22 cellular contexts compared by ENCODE assay signal in the genomic region with DNA sequence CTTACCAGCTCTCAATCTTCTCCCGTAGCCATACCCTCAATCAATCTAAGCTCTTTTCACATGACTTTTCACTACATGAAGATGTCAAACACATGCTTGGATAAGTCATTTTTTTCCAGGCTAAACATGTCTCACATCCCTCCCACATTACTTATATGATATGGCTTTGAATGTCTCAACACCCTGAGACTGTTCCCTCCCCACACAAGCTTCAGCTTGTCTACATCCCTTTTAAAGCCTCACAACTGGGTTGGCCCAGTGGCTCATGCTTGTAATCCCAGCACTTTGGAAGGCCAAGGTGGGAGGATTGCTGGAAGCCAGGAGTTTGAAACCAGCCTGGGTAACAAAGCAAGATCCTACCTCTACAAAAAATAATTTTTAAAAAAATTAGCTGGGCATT. TPM values are rescaled to one million over a fixed set of nuclear protein-coding genes. Genes with fewer than 3 reads are reported as not detected.
DNase-seq lines count a peak whose midpoint lies in the region; ATAC-seq and TF ChIP-seq lines count a peak whose summit lies in the region.
"Had no signal": no experiment of that assay in that cellular context is flagged by ENCODE, and none has a peak within 500 bp of the region (broad histone marks: within the 10 kb centered on the region; RNA-seq: fewer than 3 reads in every experiment).

No MANE protein-coding gene starts in this region.

- peaks cover 33% of the 10 kb centered on the region for H3K36me3 Mint-ChIP-seq in T-helper 1 cell treated with Interleukin-12 subunit alpha and Interleukin-12 subunit beta and Interleukin-4 antibody, amounts not matched to agents 30 μg/mL and 1 μg/mL, for 36 hours (ENCODE audit: low read depth)
- peaks cover 65 to 88% of the 10 kb centered on the region in 2 donors for H3K36me3 Mint-ChIP-seq in CD14-positive monocyte

- no peaks in the 10 kb centered on the region for H3K79me2 ChIP-seq in mammary epithelial cell (ENCODE audit: insufficient read depth, low read length)

- intact Hi-C loops in mammary epithelial cell (cut with micrococcal nuclease) (loop anchor here (1.0 to 10.0 kb wide), 3 partner anchors 67 to 351 kb away; a partner anchor contains a TSS), breast epithelium (cut with DNase I; ENCODE audit: low total_unique reads) (loop anchor here (10.0 kb wide), 1 partner anchor 101 kb away; no protein-coding TSS in a partner anchor), CD14-positive monocyte (cut with micrococcal nuclease) (loop anchor here (5.0 kb wide), 1 partner anchor 109 kb away; no protein-coding TSS in a partner anchor)

- H3K27me3 ChIP-seq in mammary epithelial cell (ENCODE audit: insufficient read depth, low read length) (no peaks in the 10 kb centered on the region), breast epithelium (no peaks in the 10 kb centered on the region), foreskin keratinocyte (no peaks in the 10 kb centered on the region)
- H3K27me3 ChIP-seq: BE2C; BLaER1 treated with 17β-estradiol and CSF1 and Interleukin-3, amounts not matched to agents 10 nM and 100 nM had no signal

- H4K20me1 ChIP-seq in mammary epithelial cell (ENCODE audit: insufficient read depth, low read length): no peaks in the 10 kb centered on the region

- H3K36me3 ChIP-seq in mammary epithelial cell (ENCODE audit: insufficient read depth, low read length) (peaks cover 23% of the 10 kb centered on the region), breast epithelium (peaks cover 11% of the 10 kb centered on the region)

- H3K4me3 Mint-ChIP-seq in T-helper 1 cell treated with Interleukin-12 subunit alpha and Interleukin-12 subunit beta and Interleukin-4 antibody, amounts not matched to agents 30 μg/mL and 1 μg/mL, for 36 hours: no peak overlapping the region
- H3K4me3 Mint-ChIP-seq in CD14-positive monocyte: no peak overlapping the region
- H3K4me3 Mint-ChIP-seq: CD4-positive, alpha-beta memory T cell had no signal

- H3K9me3 Mint-ChIP-seq in T-helper 1 cell treated with Interleukin-12 subunit alpha and Interleukin-12 subunit beta and Interleukin-4 antibody, amounts not matched to agents 30 μg/mL and 1 μg/mL, for 36 hours: no peaks in the 10 kb centered on the region
- H3K9me3 Mint-ChIP-seq in CD14-positive monocyte: peaks cover 0 to 2% (median 0%) of the 10 kb centered on the region in 7 donors
- H3K9me3 Mint-ChIP-seq: CD4-positive, alpha-beta memory T cell had no signal

- in situ Hi-C loops in mammary epithelial cell (cut with MboI; ENCODE audit: low sequenced_read_pairs in 2 of 2): loop anchor here (10.0 to 25.0 kb wide), 2 partner anchors 101 to 104 kb away; no protein-coding TSS in a partner anchor

- WGBS in mammary epithelial cell (ENCODE audit: low coverage, missing lambda C conversion rate): 91% methylated on average over 1 of the region's 1 CpG

- BruUV-seq in mammary epithelial cell (replicated peaks; lab: Mats Ljungman, UMichigan): no TSS peak

- H3K9me3 ChIP-seq in mammary epithelial cell (replicated peaks; ENCODE audit: insufficient read depth, low read length) (no peaks in the 10 kb centered on the region), breast epithelium (no peaks in the 10 kb centered on the region)
- H3K9me3 ChIP-seq: A549; BE2C; BLaER1 treated with 17β-estradiol and CSF1 and Interleukin-3, amounts not matched to agents 10 nM and 100 nM had no signal

- H3K4me3 ChIP-seq in mammary epithelial cell (replicated peaks in 1 of 3; ENCODE audit: insufficient read depth in 1 of 3, low read depth in 2 of 3, low read length in 3 of 3) (no peak overlapping the region), breast epithelium (no peak overlapping the region), epithelial cell of esophagus (ENCODE audit: low read length) (no peak overlapping the region)
- H3K4me3 ChIP-seq: A549; BLaER1 treated with 17β-estradiol and CSF1 and Interleukin-3, amounts not matched to agents 10 nM and 100 nM; GM23248 had no signal

- no peak overlapping the region for H3K4me2 ChIP-seq in mammary epithelial cell (ENCODE audit: insufficient read depth, low read depth, low read length)
- H3K4me2 ChIP-seq: A549; BLaER1 treated with 17β-estradiol and CSF1 and Interleukin-3, amounts not matched to agents 10 nM and 100 nM had no signal

- H3K27me3 Mint-ChIP-seq in T-helper 1 cell treated with Interleukin-12 subunit alpha and Interleukin-12 subunit beta and Interleukin-4 antibody, amounts not matched to agents 30 μg/mL and 1 μg/mL, for 36 hours (ENCODE audit: low read depth): no peaks in the 10 kb centered on the region
- H3K27me3 Mint-ChIP-seq in CD14-positive monocyte (ENCODE audit: low read depth in 3 of 3): peaks cover 0 to 3% (median 0%) of the 10 kb centered on the region in 3 donors
- H3K27me3 Mint-ChIP-seq: CD4-positive, alpha-beta memory T cell had no signal

- H3K27ac ChIP-seq in mammary epithelial cell (ENCODE audit: insufficient read depth, low read depth, low read length): no peak overlapping the region
- H3K27ac ChIP-seq in breast epithelium: no peak overlapping the region
- H3K27ac ChIP-seq in foreskin keratinocyte: no peak overlapping the region
- H3K27ac ChIP-seq: 22Rv1; A549; BLaER1 treated with 17β-estradiol and CSF1 and Interleukin-3, amounts not matched to agents 10 nM and 100 nM; GM23248 had no signal

- TF ChIP-seq POLR2A in breast epithelium (IDR thresholded peaks at IDR 0.05): no peak

- H2AFZ ChIP-seq in mammary epithelial cell (ENCODE audit: low read depth, low read length): no peak overlapping the region

- H3K4me1 ChIP-seq in mammary epithelial cell (ENCODE audit: insufficient read depth, low read length): peaks cover 6% of the 10 kb centered on the region
- H3K4me1 ChIP-seq in breast epithelium: peaks cover 0 to 5% of the 10 kb centered on the region in 2 donors
- H3K4me1 ChIP-seq in foreskin keratinocyte: no peaks in the 10 kb centered on the region
- H3K4me1 ChIP-seq: BE2C; BLaER1 treated with 17β-estradiol and CSF1 and Interleukin-3, amounts not matched to agents 10 nM and 100 nM had no signal

- no peak overlapping the region for H3K9ac ChIP-seq in mammary epithelial cell (ENCODE audit: insufficient read depth, low read length)
- H3K9ac ChIP-seq: GM23248 had no signal

- no peak for TF ChIP-seq CTCF in mammary epithelial cell (conservative IDR thresholded peaks at IDR 0.05 in 1 of 2, IDR thresholded peaks at IDR 0.05 in 1 of 2; ENCODE audit: extremely low read depth in 1 of 2, insufficient read depth in 1 of 2, low read depth in 1 of 2, low read length in 2 of 2)
- TF ChIP-seq CTCF in breast epithelium (IDR thresholded peaks at IDR 0.05): no peak
- TF ChIP-seq CTCF in epithelial cell of esophagus (IDR thresholded peaks at IDR 0.05; ENCODE audit: insufficient read depth, low read depth, low read length, missing control alignments): no peak
- TF ChIP-seq CTCF in foreskin keratinocyte (conservative IDR thresholded peaks at IDR 0.05): no peak
- no peak for TF ChIP-seq CTCF in CD14-positive monocyte (IDR thresholded peaks at IDR 0.05)

- CTCF ChIA-PET in mammary epithelial cell (lab: Charles Lee; ENCODE audit: low non-redundant PET): interaction anchor here (0.5 kb wide), 1 partner anchor 109 kb away, joined by 9 read pairs; no protein-coding TSS in a partner anchor

- no peak for ATAC-seq in foreskin keratinocyte

- peaks cover 2% of the 10 kb centered on the region for H3K4me1 Mint-ChIP-seq in T-helper 1 cell treated with Interleukin-12 subunit alpha and Interleukin-12 subunit beta and Interleukin-4 antibody, amounts not matched to agents 30 μg/mL and 1 μg/mL, for 36 hours (ENCODE audit: low read depth)
- no peaks in the 10 kb centered on the region for H3K4me1 Mint-ChIP-seq in CD14-positive monocyte

- DNase-seq in T-helper 1 cell: no peak
- DNase-seq in mammary epithelial cell: peak; percentile 55
- no peak for DNase-seq in breast epithelium (ENCODE audit: low spot score in 2 of 2)
- peak; percentile 91 for DNase-seq in epithelial cell of esophagus (ENCODE audit: low read depth)
- DNase-seq in foreskin keratinocyte: peak; percentile 51 to 73
- DNase-seq in activated CD4-positive, alpha-beta T cell treated with anti-CD3 and anti-CD28 coated beads, Interleukin-2, amount 50 U/mL, for 48 hours: no peak
- DNase-seq in CD14-positive monocyte (ENCODE audit: low spot score): no peak
- DNase-seq: ACHN; AML-193; BE2C; Calu3; CD4-positive, alpha-beta memory T cell; COR-L47; DMS53; DND-41; GM23248; H7; HCEC 1CT had no signal

- dilution Hi-C loops in mammary epithelial cell (cut with HindIII; ENCODE audit: low sequenced_read_pairs): no loop called here

- peak overlapping the region; percentile 39 for H3K27ac Mint-ChIP-seq in T-helper 1 cell treated with Interleukin-12 subunit alpha and Interleukin-12 subunit beta and Interleukin-4 antibody, amounts not matched to agents 30 μg/mL and 1 μg/mL, for 36 hours
- H3K27ac Mint-ChIP-seq in CD14-positive monocyte: peak overlapping the region in 3 of 7 donors; percentile 11 to 61 (median 37)

RNA-seq across cellular contexts. Expression of a gene that starts 18.5 kb away (rescaled TPM):
- total RNA-seq in mammary epithelial cell (100 to 1,000 TPM in 1 of 2 donors, 10 to 100 TPM in 1; 85.1 to 118 TPM), breast epithelium (100 to 1,000 TPM; 109 to 169 (median 147) TPM), foreskin keratinocyte (87.6 and 105 TPM in 2 replicates)
- polyA plus RNA-seq in mammary epithelial cell (121 TPM), foreskin keratinocyte (71.4 and 91.1 TPM in 2 replicates), CD14-positive monocyte (100 to 1,000 TPM in 1 of 2 donors, 10 to 100 TPM in 1; 67.3 to 114 TPM)
- polyA minus RNA-seq in mammary epithelial cell: 136 TPM

RNA-seq across cellular contexts. Expression of a gene that starts 37.2 kb away (rescaled TPM):
- 10 to 100 TPM; 24.8 to 26.0 TPM for total RNA-seq in mammary epithelial cell
- 25.6 TPM for polyA plus RNA-seq in mammary epithelial cell
- 33.6 TPM for polyA minus RNA-seq in mammary epithelial cell
- total RNA-seq in breast epithelium: 10 to 100 TPM; 27.4 to 32.0 (median 29.2) TPM
- total RNA-seq in foreskin keratinocyte: 20.3 TPM in 2 replicates
- 12.0 and 12.6 TPM in 2 replicates for polyA plus RNA-seq in foreskin keratinocyte
- polyA plus RNA-seq in CD14-positive monocyte: 10 to 100 TPM; 55.6 to 71.0 TPM

Comparison
In these comparisons a context has a peak if more than half of its experiments do, and no peak if none do; other contexts are left out.
1. DNase-seq: peak in mammary epithelial cell (single experiment), epithelial cell of esophagus (single experiment) and foreskin keratinocyte (2 of 2); none in T-helper 1 cell (0 of 5), breast epithelium (0 of 2), activated CD4-positive, alpha-beta T cell treated with anti-CD3 and anti-CD28 coated beads, Interleukin-2, amount 50 U/mL, for 48 hours (0 of 2) and CD14-positive monocyte (single experiment).